ENCODE assay signal across 21 cellular contexts in the genomic region with DNA sequence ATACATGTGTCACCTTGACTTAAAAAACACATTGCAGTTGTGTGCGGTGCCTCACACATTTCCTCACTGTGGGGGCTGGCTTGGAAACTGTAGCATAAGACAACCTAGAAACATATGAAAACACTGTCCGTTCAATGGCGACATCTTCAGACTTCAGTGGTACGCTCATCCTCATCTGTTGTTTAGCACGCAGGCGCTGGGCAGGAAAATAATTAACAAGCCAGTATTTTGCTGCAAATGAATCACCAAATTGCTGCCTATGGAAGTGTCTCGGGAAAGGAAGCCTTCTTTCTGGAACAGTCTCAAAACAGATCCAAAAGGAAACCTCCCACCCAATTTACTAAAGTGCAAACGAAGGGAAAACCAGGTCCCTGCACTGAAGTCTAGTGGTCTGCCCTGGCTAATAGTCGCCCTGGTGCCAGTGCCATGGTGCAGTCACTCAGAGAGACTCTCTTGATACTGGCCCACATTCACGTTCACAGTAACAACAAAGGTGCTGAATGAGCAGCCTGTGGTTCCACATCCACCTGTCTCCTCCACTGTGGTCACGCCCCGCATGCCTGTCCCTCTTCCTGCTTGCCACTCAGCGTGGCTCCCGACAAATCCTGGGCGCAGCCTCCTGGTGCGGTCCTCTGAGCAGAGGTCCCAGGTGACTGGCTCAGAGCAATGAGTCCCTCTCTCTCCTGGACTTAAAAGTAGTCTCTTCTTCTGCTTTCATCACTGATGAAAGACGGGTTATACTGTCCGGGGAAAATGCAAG. TPM values are rescaled to one million over a fixed set of nuclear protein-coding genes. Genes with fewer than 3 reads are reported as not detected.
DNase-seq lines count a peak whose midpoint lies in the region; ATAC-seq, FAIRE-seq and TF ChIP-seq lines count a peak whose summit lies in the region.
"Had no signal": no experiment of that assay in that cellular context is flagged by ENCODE, and none has a peak within 500 bp of the region (broad histone marks: within the 10 kb centered on the region; RNA-seq: fewer than 3 reads in every experiment).

No MANE protein-coding gene starts in this region.

- no peaks in the 10 kb centered on the region for H3K27me3 ChIP-seq in gastroesophageal sphincter

- no peaks in the 10 kb centered on the region for H3K4me1 Mint-ChIP-seq in activated naive CD8-positive, alpha-beta T cell treated with anti-CD3 and anti-CD28 coated beads, Interleukin-2, amount 50 U/mL, for 24 hours
- peaks cover 3% of the 10 kb centered on the region for H3K4me1 Mint-ChIP-seq in activated naive CD8-positive, alpha-beta T cell treated with anti-CD3 and anti-CD28 coated beads for 36 hours
- peaks cover 5% of the 10 kb centered on the region for H3K4me1 Mint-ChIP-seq in activated T-cell treated with anti-CD3 and anti-CD28 coated beads, Interleukin-2, amount 50 U/mL, for 24 hours (ENCODE audit: low read depth)

- no peak overlapping the region for H3K27ac ChIP-seq in gastroesophageal sphincter
- H3K27ac ChIP-seq: 22Rv1, KMS-11 had no signal

- TF ChIP-seq CTCF in epithelial cell of proximal tubule (conservative IDR thresholded peaks at IDR 0.05; ENCODE audit: low read depth, low read length), result peak; percentile 25
- no peak for TF ChIP-seq CTCF in mucosa of descending colon (IDR thresholded peaks at IDR 0.05)
- TF ChIP-seq CTCF in gastroesophageal sphincter (IDR thresholded peaks at IDR 0.05), result no peak

- 84 to 91% methylated on average over 9 to 12 of the region's 18 CpGs for WGBS in gastroesophageal sphincter (ENCODE audit: low coverage in 1 of 2), 2 donors

- H3K36me3 ChIP-seq in mucosa of descending colon (ENCODE audit: low read depth) (no peaks in the 10 kb centered on the region), gastroesophageal sphincter (peaks cover 0 to 65% of the 10 kb centered on the region in 2 donors)

- FAIRE-seq in urothelium cell line (lab: Jason Lieb, UNC), result peak; percentile 44
- FAIRE-seq: H54, HepG2 had no signal

- no peak for TF ChIP-seq EP300 in gastroesophageal sphincter (IDR thresholded peaks at IDR 0.05)

- H3K4me1 ChIP-seq in mucosa of descending colon (ENCODE audit: low read depth) (peaks cover 33% of the 10 kb centered on the region), gastroesophageal sphincter (peaks cover 0 to 33% (median 0%) of the 10 kb centered on the region in 3 donors)

- no peaks in the 10 kb centered on the region for H3K9me3 ChIP-seq in mucosa of descending colon
- H3K9me3 ChIP-seq in gastroesophageal sphincter, result no peaks in the 10 kb centered on the region

- peaks cover 14% of the 10 kb centered on the region for H3K36me3 Mint-ChIP-seq in activated naive CD8-positive, alpha-beta T cell treated with anti-CD3 and anti-CD28 coated beads, Interleukin-2, amount 50 U/mL, for 24 hours (ENCODE audit: low read depth)
- peaks cover 13% of the 10 kb centered on the region for H3K36me3 Mint-ChIP-seq in activated naive CD8-positive, alpha-beta T cell treated with anti-CD3 and anti-CD28 coated beads for 36 hours
- H3K36me3 Mint-ChIP-seq in activated T-cell treated with anti-CD3 and anti-CD28 coated beads, Interleukin-2, amount 50 U/mL, for 24 hours (ENCODE audit: low read depth), result peaks cover 45% of the 10 kb centered on the region

- no peak for ATAC-seq in activated naive CD8-positive, alpha-beta T cell treated with anti-CD3 and anti-CD28 coated beads, Interleukin-2, amount 50 U/mL, for 24 hours
- ATAC-seq in mucosa of descending colon, result no peak
- ATAC-seq in gastroesophageal sphincter, result no peak
- no peak for ATAC-seq in GM21447 (IDR thresholded peaks at IDR 0.05; ENCODE audit: unreplicated experiment)
- ATAC-seq: HepG2 had no signal

- H3K4me3 ChIP-seq in epithelial cell of proximal tubule (ENCODE audit: low read depth, low read length) (peak overlapping the region; percentile 12), mucosa of descending colon (no peak overlapping the region), gastroesophageal sphincter (no peak overlapping the region)

- H3K9me3 Mint-ChIP-seq in activated naive CD8-positive, alpha-beta T cell treated with anti-CD3 and anti-CD28 coated beads, Interleukin-2, amount 50 U/mL, for 24 hours, result no peaks in the 10 kb centered on the region
- H3K9me3 Mint-ChIP-seq in activated naive CD8-positive, alpha-beta T cell treated with anti-CD3 and anti-CD28 coated beads for 36 hours, result no peaks in the 10 kb centered on the region
- H3K9me3 Mint-ChIP-seq in activated T-cell treated with anti-CD3 and anti-CD28 coated beads, Interleukin-2, amount 50 U/mL, for 24 hours, result no peaks in the 10 kb centered on the region

- peak overlapping the region; percentile 51 for H3K27ac Mint-ChIP-seq in activated naive CD8-positive, alpha-beta T cell treated with anti-CD3 and anti-CD28 coated beads, Interleukin-2, amount 50 U/mL, for 24 hours
- no peak overlapping the region for H3K27ac Mint-ChIP-seq in activated naive CD8-positive, alpha-beta T cell treated with anti-CD3 and anti-CD28 coated beads for 36 hours
- no peak overlapping the region for H3K27ac Mint-ChIP-seq in activated T-cell treated with anti-CD3 and anti-CD28 coated beads, Interleukin-2, amount 50 U/mL, for 24 hours

- intact Hi-C loops in mucosa of descending colon (cut with DNase I, micrococcal nuclease), result no loop called here

- no peak for TF ChIP-seq POLR2A in gastroesophageal sphincter (IDR thresholded peaks at IDR 0.05)

- no peak for DNase-seq in activated naive CD8-positive, alpha-beta T cell treated with anti-CD3 and anti-CD28 coated beads, Interleukin-2, amount 50 U/mL, for 24 hours
- no peak for DNase-seq in activated naive CD8-positive, alpha-beta T cell treated with anti-CD3 and anti-CD28 coated beads for 36 hours
- DNase-seq in epithelial cell of proximal tubule (ENCODE audit: low read depth) (no peak), mucosa of descending colon (peak; percentile 50 to 69 (median 62)), urothelium cell line (ENCODE audit: low spot score) (no peak)
- no peak for DNase-seq in activated T-cell treated with anti-CD3 and anti-CD28 coated beads, Interleukin-2, amount 50 U/mL, for 24 hours
- DNase-seq: DMS153, NCI-H1092, NCI-H1694 treated with DMSO at 0.1 percent for 48 hours, NCI-H2107, NCI-H345, NCI-H526 treated with DMSO at 0.1 percent for 48 hours had no signal

- no peaks in the 10 kb centered on the region for H3K27me3 Mint-ChIP-seq in activated naive CD8-positive, alpha-beta T cell treated with anti-CD3 and anti-CD28 coated beads, Interleukin-2, amount 50 U/mL, for 24 hours
- no peaks in the 10 kb centered on the region for H3K27me3 Mint-ChIP-seq in activated naive CD8-positive, alpha-beta T cell treated with anti-CD3 and anti-CD28 coated beads for 36 hours
- H3K27me3 Mint-ChIP-seq in activated T-cell treated with anti-CD3 and anti-CD28 coated beads, Interleukin-2, amount 50 U/mL, for 24 hours, result no peaks in the 10 kb centered on the region

- H3K4me3 Mint-ChIP-seq in activated naive CD8-positive, alpha-beta T cell treated with anti-CD3 and anti-CD28 coated beads, Interleukin-2, amount 50 U/mL, for 24 hours, result no peak overlapping the region
- no peak overlapping the region for H3K4me3 Mint-ChIP-seq in activated naive CD8-positive, alpha-beta T cell treated with anti-CD3 and anti-CD28 coated beads for 36 hours
- H3K4me3 Mint-ChIP-seq in activated T-cell treated with anti-CD3 and anti-CD28 coated beads, Interleukin-2, amount 50 U/mL, for 24 hours, result no peak overlapping the region

RNA-seq across cellular contexts. Expression of a gene that starts 35.6 kb away (rescaled TPM):
- not detected for total RNA-seq in activated naive CD8-positive, alpha-beta T cell treated with anti-CD3 and anti-CD28 coated beads for 36 hours
- not detected in 2 replicates for total RNA-seq in epithelial cell of proximal tubule
- total RNA-seq in mucosa of descending colon, result 100 to 1,000 TPM; 445 to 923 (median 899) TPM
- total RNA-seq in gastroesophageal sphincter, result not detected
- total RNA-seq: MCF 10A, OCI-LY7, RPMI7951 had no signal

Comparison
In these comparisons a context has a peak if more than half of its experiments do, and no peak if none do; other contexts are left out.
1. DNase-seq: peak in mucosa of descending colon (3 of 3); none in activated naive CD8-positive, alpha-beta T cell treated with anti-CD3 and anti-CD28 coated beads, Interleukin-2, amount 50 U/mL, for 24 hours (single experiment), activated naive CD8-positive, alpha-beta T cell treated with anti-CD3 and anti-CD28 coated beads for 36 hours (single experiment), epithelial cell of proximal tubule (single experiment), urothelium cell line (single experiment) and activated T-cell treated with anti-CD3 and anti-CD28 coated beads, Interleukin-2, amount 50 U/mL, for 24 hours (single experiment).
2. RNA of a gene that starts 35.6 kb away (total RNA-seq): 445 to 923 TPM in mucosa of descending colon; not detected in activated naive CD8-positive, alpha-beta T cell treated with anti-CD3 and anti-CD28 coated beads for 36 hours, not detected in epithelial cell of proximal tubule and not detected in gastroesophageal sphincter; every median in the first group is over 100 times any median in the second.